In the genomic region with DNA sequence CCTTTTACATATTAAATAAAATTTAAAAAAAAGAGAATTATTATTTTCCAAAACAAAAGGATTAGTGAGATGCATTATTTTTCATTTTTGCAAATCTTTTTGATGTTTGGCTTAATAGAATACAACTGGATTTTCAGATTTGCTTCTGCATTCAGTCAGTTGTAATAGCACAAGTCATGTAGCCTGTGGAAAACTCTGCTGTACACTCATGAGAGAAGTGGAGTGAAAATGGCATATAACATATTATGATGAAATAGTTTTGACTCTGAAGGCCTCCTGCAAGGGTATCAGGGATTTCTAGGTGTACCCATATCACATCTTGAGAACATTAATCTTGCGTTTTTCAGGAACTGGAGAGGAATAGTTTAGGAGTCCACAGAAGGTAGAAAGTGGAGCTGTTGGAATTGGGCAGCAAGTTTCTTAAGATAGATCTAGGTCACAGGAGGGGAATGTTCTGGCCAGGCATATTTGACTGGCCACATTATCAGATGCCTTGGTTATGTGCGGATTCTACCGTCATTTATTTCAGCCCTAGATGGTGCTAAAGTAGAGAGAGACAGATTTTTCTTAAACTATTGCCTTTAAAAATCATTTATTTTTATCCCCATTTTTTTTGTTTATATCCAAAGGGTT, we compare ENCODE assay signal across 1 cellular context.
TF ChIP-seq lines count a peak whose summit lies in the region.

No MANE protein-coding gene starts in this region.

TF ChIP-seq in K562, 482 proteins besides CTCF, POLR2A, EP300 and RAD21:
- TF ChIP-seq YBX1 (IDR thresholded peaks at IDR 0.05) = no peak
- TF ChIP-seq CEBPG (CRISPR knock-in tag; IDR thresholded peaks at IDR 0.05) = no peak
- peak in 1 of 2 experiments; percentile 34; a peak in 1 of 4 replicates for TF ChIP-seq CEBPG (tag; conservative IDR thresholded peaks at IDR 0.05 in 1 of 2, IDR thresholded peaks at IDR 0.05 in 1 of 2)
TF ChIP-seq in K562: peak in this region for 1.
